8 cellular contexts compared by ENCODE assay signal in the genomic region with DNA sequence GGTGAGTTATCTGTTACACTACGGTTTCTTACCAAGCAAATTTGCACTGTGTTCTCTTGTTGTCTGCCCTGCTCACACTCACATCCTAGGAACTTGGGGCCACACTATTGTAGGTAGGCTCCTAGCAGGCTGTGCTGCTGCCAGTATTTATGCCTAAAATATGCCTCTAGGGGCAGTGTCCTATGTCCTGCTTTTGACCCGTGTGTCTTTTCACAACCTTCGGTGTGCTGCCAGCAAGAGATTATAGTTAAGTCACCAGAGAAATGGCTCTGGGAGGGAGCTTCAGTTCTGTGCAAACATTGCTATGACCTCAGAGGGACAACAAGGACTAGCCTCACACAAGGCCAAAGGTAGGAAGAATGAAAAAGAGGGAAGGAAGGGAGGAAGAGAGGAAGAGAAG. TPM values are rescaled to one million over a fixed set of nuclear protein-coding genes. Genes with fewer than 3 reads are reported as not detected.
DNase-seq lines count a peak whose midpoint lies in the region; ATAC-seq, FAIRE-seq and TF ChIP-seq lines count a peak whose summit lies in the region.

No MANE protein-coding gene starts in this region.

- H3K36me3 Mint-ChIP-seq in activated CD4-positive, alpha-beta T cell treated with anti-CD3 and anti-CD28 coated beads, Interleukin-2, amount 10 ng/mL, durations not matched to agents 24 days and 14 days (ENCODE audit: low read depth): no peaks in the 10 kb centered on the region
- no peaks in the 10 kb centered on the region for H3K36me3 Mint-ChIP-seq in activated CD4-positive, alpha-beta T cell treated with anti-CD3 and anti-CD28 coated beads, Interleukin-2, amount 10 ng/mL, durations not matched to agents 7 days and 5 days (ENCODE audit: low read depth)

- no peaks in the 10 kb centered on the region for H4K20me1 ChIP-seq in OCI-LY3 (ENCODE audit: insufficient read depth, low read length)

- TF ChIP-seq CTCF in OCI-LY3 (IDR thresholded peaks at IDR 0.05; ENCODE audit: low read depth, low read length): peak; percentile 56

- CTCF ChIA-PET in HEK293T (lab: Yijun Ruan, JAX): interaction anchor here (0.6 to 1.6 kb wide), 7 partner anchors 8 to 130 kb away, joined by 3 to 5 read pairs (median 3); no protein-coding TSS in a partner anchor
- CTCF ChIA-PET in activated CD4-positive, alpha-beta T cell treated with anti-CD3 and anti-CD28 coated beads, Interleukin-2, amount 10 ng/mL, durations not matched to agents 7 days and 5 days (lab: Charles Lee): no interaction called here

- intact Hi-C loops in activated CD4-positive, alpha-beta T cell treated with anti-CD3 and anti-CD28 coated beads, Interleukin-2, amount 10 ng/mL, durations not matched to agents 24 days and 14 days (cut with micrococcal nuclease): no loop called here

- H3K27ac Mint-ChIP-seq in activated CD4-positive, alpha-beta T cell treated with anti-CD3 and anti-CD28 coated beads, Interleukin-2, amount 10 ng/mL, durations not matched to agents 24 days and 14 days: no peak overlapping the region
- H3K27ac Mint-ChIP-seq in activated CD4-positive, alpha-beta T cell treated with anti-CD3 and anti-CD28 coated beads, Interleukin-2, amount 10 ng/mL, durations not matched to agents 7 days and 5 days: no peak overlapping the region

- H3K36me3 ChIP-seq in OCI-LY3 (replicated peaks; ENCODE audit: low read depth, low read length): no peaks in the 10 kb centered on the region

- H3K9me3 Mint-ChIP-seq in activated CD4-positive, alpha-beta T cell treated with anti-CD3 and anti-CD28 coated beads, Interleukin-2, amount 10 ng/mL, durations not matched to agents 24 days and 14 days: no peaks in the 10 kb centered on the region
- no peaks in the 10 kb centered on the region for H3K9me3 Mint-ChIP-seq in activated CD4-positive, alpha-beta T cell treated with anti-CD3 and anti-CD28 coated beads, Interleukin-2, amount 10 ng/mL, durations not matched to agents 7 days and 5 days

- peak overlapping the region; percentile 55; the same call in 1 of the 2 replicates for H2AFZ ChIP-seq in OCI-LY3 (ENCODE audit: low read depth, low read length)

- H3K27me3 Mint-ChIP-seq in activated CD4-positive, alpha-beta T cell treated with anti-CD3 and anti-CD28 coated beads, Interleukin-2, amount 10 ng/mL, durations not matched to agents 24 days and 14 days: peaks cover 9% of the 10 kb centered on the region
- peaks cover 11% of the 10 kb centered on the region for H3K27me3 Mint-ChIP-seq in activated CD4-positive, alpha-beta T cell treated with anti-CD3 and anti-CD28 coated beads, Interleukin-2, amount 10 ng/mL, durations not matched to agents 7 days and 5 days

- FAIRE-seq in GM12891 (lab: Jason Lieb, UNC): peak; percentile 40

- no peak overlapping the region for H3K27ac ChIP-seq in OCI-LY3 (ENCODE audit: low read length)

- DNase-seq in GM12891 (ENCODE audit: insufficient read length, low spot score): no peak
- DNase-seq in HEK293T (ENCODE audit: extremely low spot score): peak; percentile 71
- peak; percentile 64 for DNase-seq in iPS-NIHi7 (ENCODE audit: extremely low spot score)
- DNase-seq in NCI-H2029 treated with DMSO at 0.1 percent for 48 hours (lab: John Stamatoyannopoulos, UW): no peak
- no peak for DNase-seq in activated CD4-positive, alpha-beta T cell treated with anti-CD3 and anti-CD28 coated beads, Interleukin-2, amount 10 ng/mL, durations not matched to agents 24 days and 14 days
- no peak for DNase-seq in activated CD4-positive, alpha-beta T cell treated with anti-CD3 and anti-CD28 coated beads, Interleukin-2, amount 10 ng/mL, durations not matched to agents 7 days and 5 days

- no peaks in the 10 kb centered on the region for H3K27me3 ChIP-seq in OCI-LY3 (ENCODE audit: low read depth, low read length)

- no peak for ATAC-seq in HG03457 (IDR thresholded peaks at IDR 0.05; ENCODE audit: unreplicated experiment)

- H3K9ac ChIP-seq in OCI-LY3 (ENCODE audit: low read length): no peak overlapping the region

- H3K4me1 ChIP-seq in OCI-LY3 (ENCODE audit: low read length): no peaks in the 10 kb centered on the region

- H3K4me3 ChIP-seq in OCI-LY3 (ENCODE audit: low read length): no peak overlapping the region

- POLR2A ChIA-PET in HEK293T (lab: Yijun Ruan, JAX): no interaction called here
- POLR2A ChIA-PET in activated CD4-positive, alpha-beta T cell treated with anti-CD3 and anti-CD28 coated beads, Interleukin-2, amount 10 ng/mL, durations not matched to agents 7 days and 5 days (lab: Charles Lee): no interaction called here

- no peaks in the 10 kb centered on the region for H3K79me2 ChIP-seq in OCI-LY3 (ENCODE audit: low read length)

- no peaks in the 10 kb centered on the region for H3K4me1 Mint-ChIP-seq in activated CD4-positive, alpha-beta T cell treated with anti-CD3 and anti-CD28 coated beads, Interleukin-2, amount 10 ng/mL, durations not matched to agents 24 days and 14 days
- no peaks in the 10 kb centered on the region for H3K4me1 Mint-ChIP-seq in activated CD4-positive, alpha-beta T cell treated with anti-CD3 and anti-CD28 coated beads, Interleukin-2, amount 10 ng/mL, durations not matched to agents 7 days and 5 days

- peak overlapping the region; percentile 59 for H3K4me2 ChIP-seq in OCI-LY3 (ENCODE audit: low read length)

- no peaks in the 10 kb centered on the region for H3K9me3 ChIP-seq in OCI-LY3 (ENCODE audit: insufficient read depth, low read length)

- no peak overlapping the region for H3K4me3 Mint-ChIP-seq in activated CD4-positive, alpha-beta T cell treated with anti-CD3 and anti-CD28 coated beads, Interleukin-2, amount 10 ng/mL, durations not matched to agents 24 days and 14 days
- H3K4me3 Mint-ChIP-seq in activated CD4-positive, alpha-beta T cell treated with anti-CD3 and anti-CD28 coated beads, Interleukin-2, amount 10 ng/mL, durations not matched to agents 7 days and 5 days: no peak overlapping the region

- TF ChIP-seq POLR2A in GM12891 (IDR thresholded peaks at IDR 0.05; ENCODE audit: low read depth, low read length): no peak

TF ChIP-seq in GM12891, 5 proteins besides CTCF, POLR2A, EP300 and RAD21:
- TF ChIP-seq SPI1 (IDR thresholded peaks at IDR 0.05; ENCODE audit: low read depth, low read length): no peak
- no peak for TF ChIP-seq POLR2AphosphoS5 (IDR thresholded peaks at IDR 0.05; ENCODE audit: low read depth, low read length)
- no peak for TF ChIP-seq PAX5 (IDR thresholded peaks at IDR 0.05; ENCODE audit: insufficient read depth, low read length, severe bottlenecking)
- no peak for TF ChIP-seq TAF1 (IDR thresholded peaks at IDR 0.05; ENCODE audit: low read depth, low read length)
- no peak for TF ChIP-seq POU2F2 (IDR thresholded peaks at IDR 0.05; ENCODE audit: low read depth, low read length)

TF ChIP-seq in HEK293T, 16 proteins besides CTCF, POLR2A, EP300 and RAD21:
- TF ChIP-seq TARDBP (IDR thresholded peaks at IDR 0.05) (no peak), FOXA1 (IDR thresholded peaks at IDR 0.05) (no peak), NFRKB (IDR thresholded peaks at IDR 0.05) (no peak), ZNF384 (IDR thresholded peaks at IDR 0.05) (no peak), L3MBTL2 (conservative IDR thresholded peaks at IDR 0.05) (no peak), LEF1 (IDR thresholded peaks at IDR 0.05; ENCODE audit: borderline replicate concordance) (no peak), FOXM1 (IDR thresholded peaks at IDR 0.05; ENCODE audit: borderline replicate concordance) (no peak)
TF ChIP-seq in HEK293T: peak in this region for 0.

RNA-seq across cellular contexts. Expression of a gene that starts 8.9 kb away (rescaled TPM):
- polyA plus RNA-seq in GM12891 (2012; ENCODE audit: low read depth, missing spikeins): not detected
- not detected in 2 replicates for total RNA-seq in activated CD4-positive, alpha-beta T cell treated with anti-CD3 and anti-CD28 coated beads, Interleukin-2, amount 10 ng/mL, durations not matched to agents 24 days and 14 days
- total RNA-seq in activated CD4-positive, alpha-beta T cell treated with anti-CD3 and anti-CD28 coated beads, Interleukin-2, amount 10 ng/mL, durations not matched to agents 7 days and 5 days: not detected

RNA-seq across cellular contexts. Expression of a gene that starts 25.6 kb away (rescaled TPM):
- polyA plus RNA-seq in GM12891 (2012; ENCODE audit: low read depth, missing spikeins): not detected
- total RNA-seq in activated CD4-positive, alpha-beta T cell treated with anti-CD3 and anti-CD28 coated beads, Interleukin-2, amount 10 ng/mL, durations not matched to agents 24 days and 14 days: not detected in 2 replicates
- total RNA-seq in activated CD4-positive, alpha-beta T cell treated with anti-CD3 and anti-CD28 coated beads, Interleukin-2, amount 10 ng/mL, durations not matched to agents 7 days and 5 days: not detected

RNA-seq across cellular contexts. Expression of a gene that starts 28.4 kb away (rescaled TPM):
- polyA plus RNA-seq in GM12891 (2012; ENCODE audit: low read depth, missing spikeins): not detected
- total RNA-seq in activated CD4-positive, alpha-beta T cell treated with anti-CD3 and anti-CD28 coated beads, Interleukin-2, amount 10 ng/mL, durations not matched to agents 24 days and 14 days: not detected in 2 replicates
- total RNA-seq in activated CD4-positive, alpha-beta T cell treated with anti-CD3 and anti-CD28 coated beads, Interleukin-2, amount 10 ng/mL, durations not matched to agents 7 days and 5 days: not detected

RNA-seq across cellular contexts. Expression of a gene that starts 46.0 kb away (rescaled TPM):
- polyA plus RNA-seq in GM12891 (2012; ENCODE audit: low read depth, missing spikeins): not detected
- not detected in 2 replicates for total RNA-seq in activated CD4-positive, alpha-beta T cell treated with anti-CD3 and anti-CD28 coated beads, Interleukin-2, amount 10 ng/mL, durations not matched to agents 24 days and 14 days
- not detected for total RNA-seq in activated CD4-positive, alpha-beta T cell treated with anti-CD3 and anti-CD28 coated beads, Interleukin-2, amount 10 ng/mL, durations not matched to agents 7 days and 5 days

Comparison
In these comparisons a context has a peak if more than half of its experiments do, and no peak if none do; other contexts are left out.
1. DNase-seq: peak in HEK293T (single experiment) and iPS-NIHi7 (single experiment); none in GM12891 (single experiment), NCI-H2029 treated with DMSO at 0.1 percent for 48 hours (single experiment), activated CD4-positive, alpha-beta T cell treated with anti-CD3 and anti-CD28 coated beads, Interleukin-2, amount 10 ng/mL, durations not matched to agents 24 days and 14 days (single experiment) and activated CD4-positive, alpha-beta T cell treated with anti-CD3 and anti-CD28 coated beads, Interleukin-2, amount 10 ng/mL, durations not matched to agents 7 days and 5 days (single experiment).